In genomic region chr7:135980665-135981180, GRCh38 we compare ENCODE assay signal across 8 cellular contexts. TPM values are rescaled to one million over a fixed set of nuclear protein-coding genes. Genes with fewer than 3 reads are reported as not detected.
DNase-seq lines count a peak whose midpoint lies in the region; ATAC-seq and TF ChIP-seq lines count a peak whose summit lies in the region.

No MANE protein-coding gene starts in this region.

- ATAC-seq in GM19395 (IDR thresholded peaks at IDR 0.05; ENCODE audit: unreplicated experiment): peak; percentile 75
- ATAC-seq in HG03457 (IDR thresholded peaks at IDR 0.05; ENCODE audit: unreplicated experiment): peak; percentile 63
- ATAC-seq in activated CD4-positive, CD25-positive, alpha-beta regulatory T cell treated with anti-CD3 and anti-CD28 coated beads, Interleukin-2, amount 50 U/mL, for 24 hours: peak; percentile 69

- peak overlapping the region; percentile 85 for H3K27ac ChIP-seq in epithelial cell of prostate
- no peak overlapping the region for H3K27ac ChIP-seq in SJCRH30

- no peaks in the 10 kb centered on the region for H3K27me3 ChIP-seq in SJCRH30

- H3K4me3 ChIP-seq in AG09309 (ENCODE audit: control insufficient read depth, low read depth, low read length): peak overlapping the region; percentile 28
- H3K4me3 ChIP-seq in SJCRH30: no peak overlapping the region

- H3K9me3 ChIP-seq in SJCRH30 (replicated peaks): no peaks in the 10 kb centered on the region

- H3K4me1 ChIP-seq in SJCRH30: no peaks in the 10 kb centered on the region

- no peak for TF ChIP-seq CTCF in AG09309 (IDR thresholded peaks at IDR 0.05; ENCODE audit: control insufficient read depth, insufficient read depth, low read depth, low read length, missing control alignments)

- no peaks in the 10 kb centered on the region; the same call in 1 of the 2 replicates for H3K36me3 ChIP-seq in SJCRH30

- DNase-seq in AG09309 (ENCODE audit: low read depth): peak; percentile 57
- peak; percentile 59 for DNase-seq in epithelial cell of prostate (ENCODE audit: low read depth, low spot score)
- DNase-seq in stimulated activated CD4-positive, alpha-beta T cell treated with anti-CD3 and anti-CD28 coated beads, Interleukin-2, amount 100 ng/mL, for 24 hours: peak; percentile 29 to 47
- DNase-seq in UCSD-AML1 (lab: John Stamatoyannopoulos, UW; ENCODE audit: unreplicated experiment): no peak
- DNase-seq in SJCRH30: no peak

RNA-seq across cellular contexts. Expression of gene MTPN, which starts 3.6 kb away (rescaled TPM):
- total RNA-seq in SJCRH30 (2014; rRNA removed; shearing (Covaris generic)): 154 and 157 TPM in 2 replicates

Comparison
In these comparisons a context has a peak if more than half of its experiments do, and no peak if none do; other contexts are left out.
1. DNase-seq: peak in AG09309 (single experiment), epithelial cell of prostate (single experiment) and stimulated activated CD4-positive, alpha-beta T cell treated with anti-CD3 and anti-CD28 coated beads, Interleukin-2, amount 100 ng/mL, for 24 hours (2 of 2); none in UCSD-AML1 (single experiment) and SJCRH30 (0 of 2).
2. Peak in every context shown above with its lines, with median percentiles within 50 percentile points of each other: ATAC-seq.